In genomic region chr11:20599424-20600346, GRCh38 we compare ENCODE assay signal across 9 cellular contexts. TPM values are rescaled to one million over a fixed set of nuclear protein-coding genes. Genes with fewer than 3 reads are reported as not detected.
DNase-seq lines count a peak whose midpoint lies in the region; ATAC-seq and TF ChIP-seq lines count a peak whose summit lies in the region.
"Had no signal": no experiment of that assay in that cellular context is flagged by ENCODE, and none has a peak within 500 bp of the region (broad histone marks: within the 10 kb centered on the region; RNA-seq: fewer than 3 reads in every experiment).

TSS of gene SLC6A5 (plus strand) at chr11:20599608. CDS start at chr11:20599673, 65 bp downstream.

- TF ChIP-seq CTCF in sigmoid colon (IDR thresholded peaks at IDR 0.05) = no peak

- TF ChIP-seq POLR2A in sigmoid colon (IDR thresholded peaks at IDR 0.05) = no peak

- peak; percentile 25 for DNase-seq in NAMALWA (ENCODE audit: low spot score)
- DNase-seq in dermis blood vessel endothelial cell = peak; percentile 60
- DNase-seq in renal cortical epithelial cell (ENCODE audit: low read depth) = peak; percentile 19
- no peak for DNase-seq in NCI-H187 treated with DMSO at 0.1 percent for 48 hours (lab: John Stamatoyannopoulos, UW)
- DNase-seq in sigmoid colon = no peak
- DNase-seq in activated T-cell treated with anti-CD3 and anti-CD28 coated beads, Interleukin-2, amount 50 U/mL, for 1 hour = no peak

- peaks cover 0 to 12% (median 8%) of the 10 kb centered on the region in 4 donors for H3K4me1 ChIP-seq in sigmoid colon

- 11 to 23% methylated on average over 27 of the region's 27 CpGs for WGBS in sigmoid colon, 2 donors

- no peak within 1 kb of the TSS for H3K4me3 ChIP-seq in sigmoid colon

- H3K36me3 ChIP-seq in sigmoid colon = no peaks in the 10 kb centered on the region

- ATAC-seq in GM19463 (IDR thresholded peaks at IDR 0.05; ENCODE audit: unreplicated experiment) (peak; percentile 52), HG02852 (IDR thresholded peaks at IDR 0.05; ENCODE audit: unreplicated experiment) (no peak)

- intact Hi-C loops in sigmoid colon (cut with DNase I) = no loop called here

- no peak within 1 kb of the TSS for H3K27ac ChIP-seq in sigmoid colon

- peaks cover 36 to 100% (median 83%) of the 10 kb centered on the region in 3 donors for H3K27me3 ChIP-seq in sigmoid colon

- no peaks in the 10 kb centered on the region for H3K9me3 ChIP-seq in sigmoid colon

- TF ChIP-seq EP300 in sigmoid colon (IDR thresholded peaks at IDR 0.05) = no peak

RNA-seq across cellular contexts. Expression of gene SLC6A5, which starts in this region (rescaled TPM):
- total RNA-seq in dermis blood vessel endothelial cell (not detected in 2 replicates), renal cortical epithelial cell (not detected in 2 replicates), sigmoid colon (not detected)
- polyA plus RNA-seq in sigmoid colon = under 1 TPM in 1 of 3 donors, not detected in 2; under 0.01 TPM
- total RNA-seq: dermis microvascular lymphatic vessel endothelial cell had no signal

Comparison
In these comparisons a context has a peak if more than half of its experiments do, and no peak if none do; other contexts are left out.
1. Peak in DNase-seq in dermis blood vessel endothelial cell; RNA of the gene not detected or under 1 TPM.
2. Peak in DNase-seq in renal cortical epithelial cell; RNA of the gene not detected or under 1 TPM.